8 cellular contexts compared by ENCODE assay signal in genomic region chr12:42482086-42482819, GRCh38.
DNase-seq lines count a peak whose midpoint lies in the region; ATAC-seq and TF ChIP-seq lines count a peak whose summit lies in the region.

No MANE protein-coding gene starts in this region.

- peaks cover 12% of the 10 kb centered on the region for H3K4me1 Mint-ChIP-seq in CD8-positive, alpha-beta T cell (ENCODE audit: low read depth)
- H3K4me1 Mint-ChIP-seq in mesothelial cell of epicardium: peaks cover 78% of the 10 kb centered on the region

- H3K9ac ChIP-seq in colonic mucosa (ENCODE audit: low read depth in 2 of 2, low read length in 2 of 2): peak overlapping the region in 1 of 2 donors; percentile 91

- no peak for TF ChIP-seq CTCF in CD8-positive, alpha-beta T cell (IDR thresholded peaks at IDR 0.05)
- TF ChIP-seq CTCF in colonic mucosa (IDR thresholded peaks at IDR 0.05) (no peak), mesothelial cell of epicardium (IDR thresholded peaks at IDR 0.05; ENCODE audit: unreplicated experiment) (no peak)

- no peaks in the 10 kb centered on the region for H3K36me3 ChIP-seq in CD8-positive, alpha-beta T cell (ENCODE audit: insufficient read depth, low read length)
- no peaks in the 10 kb centered on the region for H3K36me3 ChIP-seq in MG63
- no peaks in the 10 kb centered on the region for H3K36me3 ChIP-seq in colonic mucosa

- H3K9me3 Mint-ChIP-seq in CD8-positive, alpha-beta T cell: no peaks in the 10 kb centered on the region
- H3K9me3 Mint-ChIP-seq in mesothelial cell of epicardium: no peaks in the 10 kb centered on the region

- ATAC-seq in CD8-positive, alpha-beta T cell: no peak
- ATAC-seq in GM21423 (IDR thresholded peaks at IDR 0.05; ENCODE audit: unreplicated experiment) (no peak), HG03565 (IDR thresholded peaks at IDR 0.05; ENCODE audit: unreplicated experiment) (no peak)

- no peaks in the 10 kb centered on the region for H3K36me3 Mint-ChIP-seq in CD8-positive, alpha-beta T cell
- no peaks in the 10 kb centered on the region for H3K36me3 Mint-ChIP-seq in mesothelial cell of epicardium

- peak overlapping the region; percentile 59 for H3K4me3 ChIP-seq in CD8-positive, alpha-beta T cell (ENCODE audit: low read depth, low read length)
- H3K4me3 ChIP-seq in MG63 (peak overlapping the region; percentile 75), colonic mucosa (peak overlapping the region; percentile 73)

- intact Hi-C loops in CD8-positive, alpha-beta T cell (cut with DNase I, micrococcal nuclease): loop anchor here in 1 of 2 experiments (2.0 kb wide), 1 partner anchor 1401 kb away; no protein-coding TSS in a partner anchor
- intact Hi-C loops in colonic mucosa (cut with DNase I): loop anchor here (5.0 kb wide), 2 partner anchors 85 to 110 kb away; no protein-coding TSS in a partner anchor

- no peak overlapping the region for H3K27ac ChIP-seq in CD8-positive, alpha-beta T cell (ENCODE audit: low read depth, low read length)
- H3K27ac ChIP-seq in colonic mucosa: peak overlapping the region; percentile 15

- no peaks in the 10 kb centered on the region for H3K9me3 ChIP-seq in CD8-positive, alpha-beta T cell (ENCODE audit: low read length)
- H3K9me3 ChIP-seq in MG63: no peaks in the 10 kb centered on the region
- H3K9me3 ChIP-seq in colonic mucosa: no peaks in the 10 kb centered on the region

- POLR2A ChIA-PET in CD8-positive, alpha-beta T cell (lab: Charles Lee): no interaction called here

- CTCF ChIA-PET in CD8-positive, alpha-beta T cell (lab: Charles Lee): interaction anchor here (0.9 to 2.0 kb wide), 4 partner anchors 9 to 1400 kb away, joined by 3 to 6 read pairs (median 4); no protein-coding TSS in a partner anchor

- H3K4me3 Mint-ChIP-seq in CD8-positive, alpha-beta T cell: peak overlapping the region; percentile 78
- H3K4me3 Mint-ChIP-seq in mesothelial cell of epicardium: peak overlapping the region; percentile 91

- DNase-seq in CD8-positive, alpha-beta T cell: no peak
- DNase-seq in MG63: no peak
- no peak for DNase-seq in colonic mucosa
- no peak for DNase-seq in mesothelial cell of epicardium (ENCODE audit: low spot score in 2 of 2, unreplicated experiment in 2 of 2)
- no peak for DNase-seq in DMS79 (lab: John Stamatoyannopoulos, UW)
- no peak for DNase-seq in activated CD8-positive, alpha-beta memory T cell treated with anti-CD3 and anti-CD28 coated beads, Interleukin-2, amount 50 U/mL, for 4 hours

- peaks cover 7% of the 10 kb centered on the region for H3K4me1 ChIP-seq in CD8-positive, alpha-beta T cell (ENCODE audit: insufficient read depth, low read length)
- H3K4me1 ChIP-seq in colonic mucosa: no peaks in the 10 kb centered on the region

- no peak overlapping the region for H3K27ac Mint-ChIP-seq in CD8-positive, alpha-beta T cell
- peak overlapping the region; percentile 95 for H3K27ac Mint-ChIP-seq in mesothelial cell of epicardium

- peaks cover 67% of the 10 kb centered on the region for H3K27me3 Mint-ChIP-seq in CD8-positive, alpha-beta T cell (ENCODE audit: low read depth)
- H3K27me3 Mint-ChIP-seq in mesothelial cell of epicardium (ENCODE audit: low read depth): no peaks in the 10 kb centered on the region

- peaks cover 25% of the 10 kb centered on the region for H3K27me3 ChIP-seq in CD8-positive, alpha-beta T cell (ENCODE audit: insufficient read depth, low read length)
- H3K27me3 ChIP-seq in MG63: no peaks in the 10 kb centered on the region
- no peaks in the 10 kb centered on the region for H3K27me3 ChIP-seq in colonic mucosa
